In genomic region chr9:119004618-119004990, GRCh38 we compare ENCODE assay signal across 10 cellular contexts.
A peak's percentile ranks its signal among the peaks of the same experiment; 100 is the strongest.
DNase-seq lines count a peak whose midpoint lies in the region; ATAC-seq and TF ChIP-seq lines count a peak whose summit lies in the region.
"Had no signal": no experiment of that assay in that cellular context is flagged by ENCODE, and none has a peak within 500 bp of the region (broad histone marks: within the 10 kb centered on the region; RNA-seq: fewer than 3 reads in every experiment).

No MANE protein-coding gene starts in this region.

- H3K4me3 ChIP-seq in AG10803 (ENCODE audit: low read length) (no peak overlapping the region), foreskin fibroblast (ENCODE audit: low read depth in 1 of 2, low read length in 2 of 2) (no peak overlapping the region), parathyroid adenoma (ENCODE audit: low read depth, low read length) (no peak overlapping the region)

- H3K4me3 Mint-ChIP-seq in immature natural killer cell: no peak overlapping the region

- no peak for ATAC-seq in GM18505 (IDR thresholded peaks at IDR 0.05; ENCODE audit: unreplicated experiment)

- TF ChIP-seq CTCF in AG10803 (conservative IDR thresholded peaks at IDR 0.05; ENCODE audit: low read length) (no peak), foreskin fibroblast (IDR thresholded peaks at IDR 0.05; ENCODE audit: low read depth, low read length) (no peak), parathyroid adenoma (IDR thresholded peaks at IDR 0.05) (no peak), GM10266 (IDR thresholded peaks at IDR 0.05; ENCODE audit: control insufficient read depth, insufficient read depth, low read depth, missing control alignments) (no peak)

- no peaks in the 10 kb centered on the region for H3K27me3 ChIP-seq in parathyroid adenoma (ENCODE audit: control insufficient read depth, insufficient read depth, low read length)

- H2AFZ ChIP-seq in parathyroid adenoma: no peak overlapping the region

- peaks cover 12% of the 10 kb centered on the region for H3K4me1 ChIP-seq in parathyroid adenoma

- no peak overlapping the region for H3K9ac ChIP-seq in parathyroid adenoma

- H3K9me3 Mint-ChIP-seq in immature natural killer cell: peaks cover 0 to 17% (median 1%) of the 10 kb centered on the region in 6 donors

- in situ Hi-C loops in SK-MEL-5 (cut with HindIII; ENCODE audit: low pct_unique_long_range_greater_than_20kb, low sequenced_read_pairs): no loop called here

- H3K27ac ChIP-seq in parathyroid adenoma: peak overlapping the region; percentile 96

- H3K9me3 ChIP-seq in parathyroid adenoma (ENCODE audit: control insufficient read depth, low read length): no peaks in the 10 kb centered on the region

- peak overlapping the region; percentile 60 for H3K4me2 ChIP-seq in parathyroid adenoma (ENCODE audit: low read length)

- H3K27me3 Mint-ChIP-seq in immature natural killer cell (ENCODE audit: low read depth in 3 of 3): no peaks in the 10 kb centered on the region

- H3K79me2 ChIP-seq in parathyroid adenoma: no peaks in the 10 kb centered on the region

- H3K36me3 ChIP-seq in parathyroid adenoma (ENCODE audit: control insufficient read depth, insufficient read depth, low read length): no peaks in the 10 kb centered on the region

- no peaks in the 10 kb centered on the region for H3K36me3 Mint-ChIP-seq in immature natural killer cell

- H3K27ac Mint-ChIP-seq in immature natural killer cell: no peak overlapping the region

- peak; percentile 90 for DNase-seq in AG10803 (ENCODE audit: low read depth)
- DNase-seq in SK-MEL-5 (ENCODE audit: low read depth, low spot score): peak; percentile 62
- DNase-seq in foreskin fibroblast: peak; percentile 57 to 91
- no peak for DNase-seq in islet precursor cell
- DNase-seq in GM10266 (ENCODE audit: extremely low spot score): no peak
- no peak for DNase-seq in immature natural killer cell
- DNase-seq: activated gamma-delta T cell treated with Interleukin-2 at 50 U/mL for 16 hours; stimulated activated CD4-positive, alpha-beta T cell treated with anti-CD3 and anti-CD28 coated beads, Interleukin-15, amount 100 ng/mL, for 24 hours had no signal

- H3K4me1 Mint-ChIP-seq in immature natural killer cell: no peaks in the 10 kb centered on the region

- no peak for TF ChIP-seq POLR2A in GM18505 (IDR thresholded peaks at IDR 0.05; ENCODE audit: borderline replicate concordance, extremely low read depth, insufficient read depth, insufficient read length)

Comparison
In these comparisons a context has a peak if more than half of its experiments do, and no peak if none do; other contexts are left out.
1. DNase-seq: peak in AG10803 (single experiment), SK-MEL-5 (single experiment) and foreskin fibroblast (2 of 2); none in islet precursor cell (single experiment), GM10266 (single experiment) and immature natural killer cell (0 of 3).